In the genomic region with DNA sequence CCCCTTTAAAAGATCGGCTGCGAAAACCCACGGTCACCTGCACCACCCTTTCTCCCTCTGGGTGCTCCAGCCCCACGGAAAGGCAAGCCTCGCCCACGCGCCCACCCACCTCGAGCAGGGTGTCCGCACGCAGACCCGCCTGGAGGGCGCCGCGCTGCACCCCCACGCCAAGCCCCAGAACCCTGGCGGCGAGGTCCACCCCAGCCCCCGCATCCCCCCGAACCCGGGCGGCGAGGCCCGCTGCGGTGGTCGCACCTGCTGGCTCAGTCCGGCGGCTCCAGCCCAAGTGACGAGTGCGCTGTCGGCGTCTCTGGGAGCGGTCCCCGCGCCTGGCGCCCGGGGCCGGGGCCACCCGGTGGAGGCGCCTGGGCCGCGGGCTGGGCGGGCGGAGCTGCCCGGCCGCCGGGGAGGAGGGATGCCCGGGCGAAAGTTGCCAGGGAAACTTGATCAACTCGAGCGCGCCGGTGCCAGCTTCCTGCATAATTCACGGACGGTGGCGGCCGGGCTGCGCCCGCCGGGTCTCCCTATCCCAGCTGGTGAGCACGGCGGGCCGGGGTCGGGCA, we compare ENCODE assay signal across 10 cellular contexts. TPM values are rescaled to one million over a fixed set of nuclear protein-coding genes. Genes with fewer than 3 reads are reported as not detected.
DNase-seq lines count a peak whose midpoint lies in the region; ATAC-seq and TF ChIP-seq lines count a peak whose summit lies in the region.
"Had no signal": no experiment of that assay in that cellular context is flagged by ENCODE, and none has a peak within 500 bp of the region (broad histone marks: within the 10 kb centered on the region; RNA-seq: fewer than 3 reads in every experiment).

No MANE protein-coding gene starts in this region.

- no peaks in the 10 kb centered on the region for H3K9me2 ChIP-seq in PC-3 (replicated peaks; ENCODE audit: low read length)

- H2AFZ ChIP-seq in PC-3 (ENCODE audit: low read length): peak overlapping the region; percentile 59

- peak; percentile 53 for DNase-seq in GM13977 (ENCODE audit: low spot score)
- DNase-seq in PC-3: peak; percentile 41
- DNase-seq in foreskin keratinocyte: no peak
- DNase-seq in psoas muscle: no peak
- DNase-seq in activated CD4-positive, CD25-positive, alpha-beta regulatory T cell treated with anti-CD3 and anti-CD28 coated beads, Interleukin-2, amount 50 U/mL, for 72 hours: no peak
- DNase-seq in uterus: no peak
- DNase-seq: activated CD8-positive, alpha-beta memory T cell treated with anti-CD3 and anti-CD28 coated beads for 24 hours had no signal

- H3K36me3 ChIP-seq in PC-3 (ENCODE audit: low read depth, low read length) (no peaks in the 10 kb centered on the region), psoas muscle (ENCODE audit: insufficient read depth in 1 of 2, low read depth in 1 of 2) (no peaks in the 10 kb centered on the region), uterus (no peaks in the 10 kb centered on the region)

- no TSS peak for BruUV-seq in PC-3 (replicated peaks; lab: Mats Ljungman, UMichigan)

- no peaks in the 10 kb centered on the region for H3F3A ChIP-seq in PC-3 (ENCODE audit: low read length, unreplicated experiment)

- H3K9ac ChIP-seq in PC-3 (ENCODE audit: low read length): peak overlapping the region; percentile 80

- in situ Hi-C loops in GM13977 (cut with MboI; ENCODE audit: low pct_unique_long_range_greater_than_20kb, low sequenced_read_pairs, unreplicated experiment): no loop called here

- H3K4me2 ChIP-seq in PC-3 (ENCODE audit: low read length): peak overlapping the region; percentile 97

- no peak for TF ChIP-seq POLR2A in uterus (IDR thresholded peaks at IDR 0.05)

- ATAC-seq in PC-3 (peak; percentile 36), foreskin keratinocyte (peak; percentile 20), psoas muscle (no peak), HG03196 (IDR thresholded peaks at IDR 0.05; ENCODE audit: unreplicated experiment) (no peak), GM18498 (IDR thresholded peaks at IDR 0.05; ENCODE audit: unreplicated experiment) (no peak)

- H3K4me3 ChIP-seq in PC-3 (ENCODE audit: low read length) (peak overlapping the region; percentile 95), psoas muscle (peak overlapping the region; percentile 50), uterus (no peak overlapping the region)
- H3K4me3 ChIP-seq: K562 had no signal

- no peaks in the 10 kb centered on the region for H3K9me3 ChIP-seq in PC-3 (ENCODE audit: low read length)
- H3K9me3 ChIP-seq in psoas muscle: no peaks in the 10 kb centered on the region
- H3K9me3 ChIP-seq in uterus: no peaks in the 10 kb centered on the region

- H3K27me3 ChIP-seq in PC-3 (ENCODE audit: low read length) (no peaks in the 10 kb centered on the region), foreskin keratinocyte (peaks cover 45% of the 10 kb centered on the region), psoas muscle (ENCODE audit: insufficient read depth in 3 of 3, low read length in 2 of 3) (peaks cover 0 to 98% (median 27%) of the 10 kb centered on the region in 3 donors), uterus (peaks cover 5 to 22% of the 10 kb centered on the region in 2 donors)

- intact Hi-C loops in PC-3 (cut with micrococcal nuclease): loop anchor here (1.0 kb wide), 1 partner anchor 131 kb away; no protein-coding TSS in a partner anchor
- intact Hi-C loops in psoas muscle (cut with DNase I): no loop called here
- intact Hi-C loops in uterus (cut with DNase I; ENCODE audit: low total_unique reads): no loop called here

- peaks cover 6% of the 10 kb centered on the region; the same call in 1 of the 2 replicates for H4K20me1 ChIP-seq in PC-3 (ENCODE audit: low read length)

- peaks cover 54% of the 10 kb centered on the region for H3K79me2 ChIP-seq in PC-3 (ENCODE audit: low read length)

- H3K4me1 ChIP-seq in PC-3 (ENCODE audit: insufficient read depth, low read length): peaks cover 20% of the 10 kb centered on the region
- H3K4me1 ChIP-seq in foreskin keratinocyte: no peaks in the 10 kb centered on the region
- no peaks in the 10 kb centered on the region for H3K4me1 ChIP-seq in psoas muscle
- H3K4me1 ChIP-seq in uterus: peaks cover 0 to 23% of the 10 kb centered on the region in 2 donors

- no peak for TF ChIP-seq CTCF in GM13977 (IDR thresholded peaks at IDR 0.05; ENCODE audit: extremely low read depth, insufficient read depth, missing control alignments)
- TF ChIP-seq CTCF in PC-3 (conservative IDR thresholded peaks at IDR 0.05; ENCODE audit: low read depth, low read length): no peak
- no peak for TF ChIP-seq CTCF in foreskin keratinocyte (conservative IDR thresholded peaks at IDR 0.05)
- no peak for TF ChIP-seq CTCF in psoas muscle (IDR thresholded peaks at IDR 0.05)
- TF ChIP-seq CTCF in uterus (IDR thresholded peaks at IDR 0.05): no peak

- 2 to 3% (median 2%) methylated on average over 40 to 63 of the region's 63 CpGs for WGBS in psoas muscle, 3 donors

- POLR2A ChIA-PET in PC-3 (lab: Charles Lee; ENCODE audit: unreplicated experiment): no interaction called here

- H3K27ac ChIP-seq in PC-3 (ENCODE audit: low read length) (no peak overlapping the region), foreskin keratinocyte (no peak overlapping the region), psoas muscle (no peak overlapping the region), uterus (no peak overlapping the region)

- CTCF ChIA-PET in PC-3 (lab: Charles Lee): interaction anchor here (0.8 to 3.5 kb wide), 4 partner anchors 48 to 164 kb away, joined by 4 to 45 read pairs (median 6); no protein-coding TSS in a partner anchor

RNA-seq across cellular contexts. Expression of a gene that starts 1.1 kb away (rescaled TPM):
- 33.2 and 45.0 TPM in 2 replicates for total RNA-seq in PC-3 (2014; rRNA removed)
- 1.5 TPM in 2 replicates for total RNA-seq in foreskin keratinocyte
- 0.17 and 0.32 TPM in 2 replicates for polyA plus RNA-seq in foreskin keratinocyte
- total RNA-seq in psoas muscle: under 1 TPM in 1 of 4 donors, not detected in 3; 0.17 TPM
- under 1 TPM; under 0.01 to 0.04 (median 0.01) TPM for polyA plus RNA-seq in psoas muscle
- total RNA-seq in uterus: 1 to 10 TPM in 2 of 4 donors, under 1 TPM in 2; 0.51 to 6.8 (median 0.99) TPM

Comparison
In these comparisons a context has a peak if more than half of its experiments do, and no peak if none do; other contexts are left out.
1. DNase-seq: peak in GM13977 (single experiment) and PC-3 (single experiment); none in foreskin keratinocyte (0 of 2), psoas muscle (0 of 2), activated CD4-positive, CD25-positive, alpha-beta regulatory T cell treated with anti-CD3 and anti-CD28 coated beads, Interleukin-2, amount 50 U/mL, for 72 hours (single experiment) and uterus (0 of 2).
2. ATAC-seq: peak in PC-3 (single experiment) and foreskin keratinocyte (single experiment); none in psoas muscle (0 of 4), HG03196 (single experiment) and GM18498 (single experiment).
3. H3K4me3 ChIP-seq: peak in PC-3 (single experiment) and psoas muscle (single experiment); none in uterus (0 of 2).